ENCODE assay signal across 16 cellular contexts in the genomic region with DNA sequence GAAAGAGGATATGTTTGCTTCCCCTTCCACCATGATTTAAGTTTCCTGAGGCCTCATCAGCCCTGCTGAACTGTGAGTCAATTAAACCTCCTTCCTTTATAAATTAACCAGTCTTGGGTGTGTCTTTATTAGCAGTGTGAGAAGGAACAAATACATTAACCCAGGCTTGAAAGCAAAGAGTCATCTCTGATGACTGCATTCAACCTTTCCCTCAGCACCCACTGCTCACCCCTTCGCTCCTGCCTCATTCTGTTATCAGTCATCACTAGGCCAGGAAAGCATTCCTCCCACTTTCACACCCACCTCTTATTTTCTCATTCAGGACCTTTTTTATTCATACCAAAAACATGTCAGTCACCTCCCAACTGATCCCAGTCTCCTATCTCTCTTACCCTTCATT. TPM values are rescaled to one million over a fixed set of nuclear protein-coding genes. Genes with fewer than 3 reads are reported as not detected.
DNase-seq lines count a peak whose midpoint lies in the region; ATAC-seq and TF ChIP-seq lines count a peak whose summit lies in the region.
"Had no signal": no experiment of that assay in that cellular context is flagged by ENCODE, and none has a peak within 500 bp of the region (broad histone marks: within the 10 kb centered on the region; RNA-seq: fewer than 3 reads in every experiment).

No MANE protein-coding gene starts in this region.

- intact Hi-C loops in activated T-helper 1 cell treated with anti-CD3 and anti-CD28 coated beads, Interleukin-12 subunit alpha, Interleukin-12 subunit beta, Interleukin-2, Interleukin-4 antibody, amounts not matched to agents 30 ng/mL and 10 ng/mL and 1 ng/mL, durations not matched to agents 14 hours and 24 hours and 36 hours (cut with micrococcal nuclease) = no loop called here

- H3K4me3 Mint-ChIP-seq in activated naive CD8-positive, alpha-beta T cell treated with anti-CD3 and anti-CD28 coated beads, Interleukin-2, amount 50 U/mL, for 24 hours = no peak overlapping the region
- H3K4me3 Mint-ChIP-seq in activated naive CD8-positive, alpha-beta T cell treated with anti-CD3 and anti-CD28 coated beads for 36 hours = no peak overlapping the region
- peak overlapping the region; percentile 8 for H3K4me3 Mint-ChIP-seq in activated T-helper 1 cell treated with anti-CD3 and anti-CD28 coated beads, Interleukin-12 subunit alpha, Interleukin-12 subunit beta, Interleukin-2, Interleukin-4 antibody, amounts not matched to agents 30 ng/mL and 10 ng/mL and 1 ng/mL, durations not matched to agents 14 hours and 24 hours and 36 hours
- no peak overlapping the region for H3K4me3 Mint-ChIP-seq in stimulated activated effector memory CD8-positive, alpha-beta T cell treated with anti-CD3 and anti-CD28 coated beads, Interleukin-12 subunit alpha, Interleukin-12 subunit beta, amount 100 ng/mL, for 72 hours
- H3K4me3 Mint-ChIP-seq in type B pancreatic cell = no peak overlapping the region
- H3K4me3 Mint-ChIP-seq: CD8-positive, alpha-beta memory T cell; GM23338 had no signal

- peaks cover 15% of the 10 kb centered on the region for H3K9me3 Mint-ChIP-seq in activated naive CD8-positive, alpha-beta T cell treated with anti-CD3 and anti-CD28 coated beads, Interleukin-2, amount 50 U/mL, for 24 hours
- peaks cover 3% of the 10 kb centered on the region for H3K9me3 Mint-ChIP-seq in activated naive CD8-positive, alpha-beta T cell treated with anti-CD3 and anti-CD28 coated beads for 36 hours
- H3K9me3 Mint-ChIP-seq in activated T-helper 1 cell treated with anti-CD3 and anti-CD28 coated beads, Interleukin-12 subunit alpha, Interleukin-12 subunit beta, Interleukin-2, Interleukin-4 antibody, amounts not matched to agents 30 ng/mL and 10 ng/mL and 1 ng/mL, durations not matched to agents 14 hours and 24 hours and 36 hours = peaks cover 18% of the 10 kb centered on the region
- H3K9me3 Mint-ChIP-seq in stimulated activated effector memory CD8-positive, alpha-beta T cell treated with anti-CD3 and anti-CD28 coated beads, Interleukin-12 subunit alpha, Interleukin-12 subunit beta, amount 100 ng/mL, for 72 hours = no peaks in the 10 kb centered on the region
- peaks cover 5% of the 10 kb centered on the region for H3K9me3 Mint-ChIP-seq in type B pancreatic cell

- H3K27me3 Mint-ChIP-seq in activated naive CD8-positive, alpha-beta T cell treated with anti-CD3 and anti-CD28 coated beads, Interleukin-2, amount 50 U/mL, for 24 hours = peaks cover 12% of the 10 kb centered on the region
- peaks cover 25% of the 10 kb centered on the region for H3K27me3 Mint-ChIP-seq in activated naive CD8-positive, alpha-beta T cell treated with anti-CD3 and anti-CD28 coated beads for 36 hours
- H3K27me3 Mint-ChIP-seq in activated T-helper 1 cell treated with anti-CD3 and anti-CD28 coated beads, Interleukin-12 subunit alpha, Interleukin-12 subunit beta, Interleukin-2, Interleukin-4 antibody, amounts not matched to agents 30 ng/mL and 10 ng/mL and 1 ng/mL, durations not matched to agents 14 hours and 24 hours and 36 hours (ENCODE audit: insufficient read depth) = peaks cover 15% of the 10 kb centered on the region
- peaks cover 5% of the 10 kb centered on the region for H3K27me3 Mint-ChIP-seq in type B pancreatic cell
- H3K27me3 Mint-ChIP-seq: IgD-negative memory B cell had no signal

- TF ChIP-seq CTCF in epithelial cell of proximal tubule (conservative IDR thresholded peaks at IDR 0.05; ENCODE audit: low read depth, low read length) = no peak
- no peak for TF ChIP-seq CTCF in type B pancreatic cell (conservative IDR thresholded peaks at IDR 0.05)

- H3K36me3 Mint-ChIP-seq in activated naive CD8-positive, alpha-beta T cell treated with anti-CD3 and anti-CD28 coated beads, Interleukin-2, amount 50 U/mL, for 24 hours (ENCODE audit: low read depth) = peaks cover 3% of the 10 kb centered on the region
- H3K36me3 Mint-ChIP-seq in activated naive CD8-positive, alpha-beta T cell treated with anti-CD3 and anti-CD28 coated beads for 36 hours = no peaks in the 10 kb centered on the region
- H3K36me3 Mint-ChIP-seq in activated T-helper 1 cell treated with anti-CD3 and anti-CD28 coated beads, Interleukin-12 subunit alpha, Interleukin-12 subunit beta, Interleukin-2, Interleukin-4 antibody, amounts not matched to agents 30 ng/mL and 10 ng/mL and 1 ng/mL, durations not matched to agents 14 hours and 24 hours and 36 hours (ENCODE audit: low read depth) = peaks cover 6% of the 10 kb centered on the region
- H3K36me3 Mint-ChIP-seq in stimulated activated effector memory CD8-positive, alpha-beta T cell treated with anti-CD3 and anti-CD28 coated beads, Interleukin-12 subunit alpha, Interleukin-12 subunit beta, amount 100 ng/mL, for 72 hours = no peaks in the 10 kb centered on the region
- H3K36me3 Mint-ChIP-seq in type B pancreatic cell = no peaks in the 10 kb centered on the region
- H3K36me3 Mint-ChIP-seq: CD8-positive, alpha-beta memory T cell had no signal

- no peak for DNase-seq in activated naive CD8-positive, alpha-beta T cell treated with anti-CD3 and anti-CD28 coated beads, Interleukin-2, amount 50 U/mL, for 24 hours
- no peak for DNase-seq in activated naive CD8-positive, alpha-beta T cell treated with anti-CD3 and anti-CD28 coated beads for 36 hours
- no peak for DNase-seq in activated T-helper 1 cell treated with anti-CD3 and anti-CD28 coated beads, Interleukin-12 subunit alpha, Interleukin-12 subunit beta, Interleukin-2, Interleukin-4 antibody, amounts not matched to agents 30 ng/mL and 10 ng/mL and 1 ng/mL, durations not matched to agents 14 hours and 24 hours and 36 hours (ENCODE audit: low spot score)
- DNase-seq in epithelial cell of proximal tubule (ENCODE audit: low read depth) = peak; percentile 53
- no peak for DNase-seq in stimulated activated effector memory CD8-positive, alpha-beta T cell treated with anti-CD3 and anti-CD28 coated beads, Interleukin-12 subunit alpha, Interleukin-12 subunit beta, amount 100 ng/mL, for 72 hours (ENCODE audit: low spot score in 2 of 2)
- DNase-seq in activated CD4-positive, CD25-positive, alpha-beta regulatory T cell treated with anti-CD3 and anti-CD28 coated beads, Interleukin-2, amount 50 U/mL, for 72 hours = no peak
- DNase-seq in type B pancreatic cell (ENCODE audit: extremely low spot score, unreplicated experiment) = no peak
- DNase-seq: CD8-positive, alpha-beta memory T cell; NCI-H1930; NCI-H2171 treated with DMSO at 0.1 percent for 48 hours had no signal

- no peak overlapping the region for H3K27ac Mint-ChIP-seq in activated naive CD8-positive, alpha-beta T cell treated with anti-CD3 and anti-CD28 coated beads, Interleukin-2, amount 50 U/mL, for 24 hours
- no peak overlapping the region for H3K27ac Mint-ChIP-seq in activated naive CD8-positive, alpha-beta T cell treated with anti-CD3 and anti-CD28 coated beads for 36 hours
- H3K27ac Mint-ChIP-seq in activated T-helper 1 cell treated with anti-CD3 and anti-CD28 coated beads, Interleukin-12 subunit alpha, Interleukin-12 subunit beta, Interleukin-2, Interleukin-4 antibody, amounts not matched to agents 30 ng/mL and 10 ng/mL and 1 ng/mL, durations not matched to agents 14 hours and 24 hours and 36 hours = no peak overlapping the region
- peak overlapping the region; percentile 15 for H3K27ac Mint-ChIP-seq in stimulated activated effector memory CD8-positive, alpha-beta T cell treated with anti-CD3 and anti-CD28 coated beads, Interleukin-12 subunit alpha, Interleukin-12 subunit beta, amount 100 ng/mL, for 72 hours
- no peak overlapping the region for H3K27ac Mint-ChIP-seq in type B pancreatic cell
- H3K27ac Mint-ChIP-seq: CD8-positive, alpha-beta memory T cell; GM23338; IgD-negative memory B cell had no signal

- no peak overlapping the region for H3K4me3 ChIP-seq in epithelial cell of proximal tubule (ENCODE audit: low read depth, low read length)
- H3K4me3 ChIP-seq: GM23338 had no signal

- peak; percentile 91 for ATAC-seq in activated naive CD8-positive, alpha-beta T cell treated with anti-CD3 and anti-CD28 coated beads, Interleukin-2, amount 50 U/mL, for 24 hours
- peak; percentile 91 for ATAC-seq in stimulated activated effector memory CD8-positive, alpha-beta T cell treated with anti-CD3 and anti-CD28 coated beads, Interleukin-12 subunit alpha, Interleukin-12 subunit beta, amount 100 ng/mL, for 72 hours
- ATAC-seq: GM23338 had no signal

- peaks cover 10% of the 10 kb centered on the region for H3K4me1 Mint-ChIP-seq in activated naive CD8-positive, alpha-beta T cell treated with anti-CD3 and anti-CD28 coated beads, Interleukin-2, amount 50 U/mL, for 24 hours
- H3K4me1 Mint-ChIP-seq in activated naive CD8-positive, alpha-beta T cell treated with anti-CD3 and anti-CD28 coated beads for 36 hours = no peaks in the 10 kb centered on the region
- H3K4me1 Mint-ChIP-seq in activated T-helper 1 cell treated with anti-CD3 and anti-CD28 coated beads, Interleukin-12 subunit alpha, Interleukin-12 subunit beta, Interleukin-2, Interleukin-4 antibody, amounts not matched to agents 30 ng/mL and 10 ng/mL and 1 ng/mL, durations not matched to agents 14 hours and 24 hours and 36 hours (ENCODE audit: low read depth) = peaks cover 11% of the 10 kb centered on the region
- H3K4me1 Mint-ChIP-seq in stimulated activated effector memory CD8-positive, alpha-beta T cell treated with anti-CD3 and anti-CD28 coated beads, Interleukin-12 subunit alpha, Interleukin-12 subunit beta, amount 100 ng/mL, for 72 hours = peaks cover 8% of the 10 kb centered on the region
- no peaks in the 10 kb centered on the region for H3K4me1 Mint-ChIP-seq in type B pancreatic cell (ENCODE audit: unreplicated experiment)
- H3K4me1 Mint-ChIP-seq: CD8-positive, alpha-beta memory T cell; GM23338 had no signal

RNA-seq across cellular contexts. Expression of gene CASR, which starts 59.6 kb away (rescaled TPM):
- not detected for total RNA-seq in activated naive CD8-positive, alpha-beta T cell treated with anti-CD3 and anti-CD28 coated beads for 36 hours
- not detected in 2 replicates for total RNA-seq in activated T-helper 1 cell treated with anti-CD3 and anti-CD28 coated beads, Interleukin-12 subunit alpha, Interleukin-12 subunit beta, Interleukin-2, Interleukin-4 antibody, amounts not matched to agents 30 ng/mL and 10 ng/mL and 1 ng/mL, durations not matched to agents 14 hours and 24 hours and 36 hours
- total RNA-seq in epithelial cell of proximal tubule = 0.06 TPM in 1 of 2 replicates, not detected in the other
- 0.87 and 4.4 TPM in 2 replicates for total RNA-seq in type B pancreatic cell (ENCODE audit: low replicate concordance)
- total RNA-seq: CD8-positive, alpha-beta memory T cell; Daoy; HT1080; LHCN-M2; NCI-H460 had no signal
